8 cellular contexts compared by ENCODE assay signal in the genomic region with DNA sequence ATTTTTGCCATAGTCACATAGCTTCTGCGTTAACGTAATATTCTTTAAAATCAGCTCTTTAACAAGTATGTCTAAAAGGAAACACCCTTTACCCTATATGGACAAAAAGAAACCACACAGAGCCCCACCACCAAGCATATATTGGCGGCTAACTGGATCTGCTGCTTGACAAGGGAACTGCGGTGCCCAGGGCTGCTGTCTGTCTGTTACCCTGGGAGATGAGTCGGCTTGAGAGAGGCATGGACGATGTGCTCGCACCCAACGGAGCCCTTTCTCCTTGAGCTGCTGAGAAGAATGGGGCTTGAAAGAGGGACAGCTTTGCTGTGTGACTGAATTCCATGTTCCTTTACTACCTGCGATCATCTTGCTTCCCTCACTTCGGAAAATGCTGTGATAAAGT.
DNase-seq lines count a peak whose midpoint lies in the region; ATAC-seq and TF ChIP-seq lines count a peak whose summit lies in the region.

No MANE protein-coding gene starts in this region.

- no peaks in the 10 kb centered on the region for H4K20me1 ChIP-seq in smooth muscle cell (ENCODE audit: low read depth)

- peak overlapping the region; percentile 83 for H3K27ac ChIP-seq in smooth muscle cell (ENCODE audit: low read depth)

- H3K9me3 ChIP-seq in smooth muscle cell (replicated peaks; ENCODE audit: low read depth): no peaks in the 10 kb centered on the region

- no peaks in the 10 kb centered on the region for H3K79me2 ChIP-seq in smooth muscle cell (ENCODE audit: low read depth)

- WGBS in smooth muscle cell (ENCODE audit: low lambda C conversion rate): 30% methylated on average over 10 of the region's 10 CpGs

- in situ Hi-C loops in astrocyte of the spinal cord (cut with HindIII; ENCODE audit: low sequenced_read_pairs): no loop called here

- H3K27me3 ChIP-seq in smooth muscle cell (ENCODE audit: low read depth): peaks cover 13% of the 10 kb centered on the region

- H3K4me1 ChIP-seq in smooth muscle cell (ENCODE audit: low read depth): peaks cover 29% of the 10 kb centered on the region

- no peaks in the 10 kb centered on the region for H3K36me3 ChIP-seq in smooth muscle cell (ENCODE audit: low read depth)

- H3K9ac ChIP-seq in smooth muscle cell (ENCODE audit: low read depth): peak overlapping the region; percentile 58

- ATAC-seq in GM19463 (IDR thresholded peaks at IDR 0.05; ENCODE audit: unreplicated experiment): no peak

- H2AFZ ChIP-seq in smooth muscle cell (ENCODE audit: low read depth): peak overlapping the region; percentile 26

- no peak overlapping the region for H3K4me3 ChIP-seq in astrocyte of the spinal cord (ENCODE audit: low read depth, low read length)
- H3K4me3 ChIP-seq in smooth muscle cell: no peak overlapping the region

- H3K4me2 ChIP-seq in smooth muscle cell: peak overlapping the region; percentile 82

- DNase-seq in SKM-1 (lab: John Stamatoyannopoulos, UW; ENCODE audit: unreplicated experiment) (peak; percentile 10), SKM-1 treated with dmso at 0.1 percent for 144 hours (lab: John Stamatoyannopoulos, UW; ENCODE audit: unreplicated experiment) (no peak), NCI-H345 treated with DMSO at 0.1 percent for 48 hours (lab: John Stamatoyannopoulos, UW; ENCODE audit: unreplicated experiment) (peak; percentile 39), astrocyte of the spinal cord (ENCODE audit: low read depth, low spot score) (peak; percentile 10), smooth muscle cell (lab: John Stamatoyannopoulos, UW; ENCODE audit: unreplicated experiment) (no peak), COLO829 (ENCODE audit: low spot score) (no peak), OCI-M2 (lab: John Stamatoyannopoulos, UW; ENCODE audit: unreplicated experiment) (no peak)

- no peaks in the 10 kb centered on the region for H3F3A ChIP-seq in smooth muscle cell (ENCODE audit: low read depth)

- no peak for TF ChIP-seq CTCF in astrocyte of the spinal cord (IDR thresholded peaks at IDR 0.05; ENCODE audit: low read depth, low read length)
- no peak for TF ChIP-seq CTCF in smooth muscle cell (IDR thresholded peaks at IDR 0.05; ENCODE audit: borderline replicate concordance, insufficient read depth, poor library complexity, severe bottlenecking)

Comparison
In these comparisons a context has a peak if more than half of its experiments do, and no peak if none do; other contexts are left out.
1. DNase-seq: peak in SKM-1 (single experiment), NCI-H345 treated with DMSO at 0.1 percent for 48 hours (single experiment) and astrocyte of the spinal cord (single experiment); none in SKM-1 treated with dmso at 0.1 percent for 144 hours (single experiment), smooth muscle cell (single experiment), COLO829 (single experiment) and OCI-M2 (single experiment).